8 cellular contexts compared by ENCODE assay signal in the genomic region with DNA sequence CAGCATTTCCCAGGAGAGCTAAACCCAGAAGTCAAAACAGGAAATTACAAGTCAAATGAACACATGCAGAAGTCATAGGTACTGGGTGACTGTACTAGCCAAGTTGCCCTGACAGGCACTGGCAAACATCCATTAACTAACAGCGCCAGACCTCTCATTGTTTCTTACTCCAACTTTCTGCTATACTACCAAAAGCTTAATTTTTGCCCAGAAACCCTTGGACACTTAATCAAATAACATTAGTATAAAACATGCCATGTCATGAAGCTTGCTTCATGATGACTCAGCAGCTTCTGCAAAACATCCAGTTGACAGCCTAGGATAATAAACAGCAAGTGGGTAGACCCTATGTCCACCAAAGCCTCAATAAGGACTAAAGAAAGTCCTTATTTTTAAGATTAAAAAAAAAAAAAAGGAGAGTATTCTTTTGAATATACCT. TPM values are rescaled to one million over a fixed set of nuclear protein-coding genes. Genes with fewer than 3 reads are reported as not detected.
DNase-seq lines count a peak whose midpoint lies in the region; ATAC-seq and TF ChIP-seq lines count a peak whose summit lies in the region.

No MANE protein-coding gene starts in this region.

- H3K4me1 Mint-ChIP-seq in activated CD8-positive, alpha-beta memory T cell treated with anti-CD3 and anti-CD28 coated beads, Interleukin-2, amount 10 ng/mL, durations not matched to agents 7 days and 5 days, result peaks cover 41% of the 10 kb centered on the region

- no peak for DNase-seq in activated CD8-positive, alpha-beta memory T cell treated with anti-CD3 and anti-CD28 coated beads, Interleukin-2, amount 10 ng/mL, durations not matched to agents 7 days and 5 days
- DNase-seq in activated CD8-positive, alpha-beta memory T cell treated with anti-CD3 and anti-CD28 coated beads, Interleukin-2, amount 50 U/mL, for 48 hours, result no peak
- DNase-seq in OCI-LY7 (ENCODE audit: low spot score), result peak; percentile 52
- peak; percentile 32 for DNase-seq in dedifferentiated amniotic fluid mesenchymal stem cell (ENCODE audit: extremely low spot score)
- peak in 3 of 5 donors; percentile 16 to 54 (median 33) for DNase-seq in ovary
- DNase-seq in NCI-H187 (lab: John Stamatoyannopoulos, UW), result no peak
- no peak for DNase-seq in activated CD8-positive, alpha-beta memory T cell treated with anti-CD3 and anti-CD28 coated beads for 24 hours

- H3K27ac ChIP-seq in OCI-LY7 (ENCODE audit: low read depth, low read length, poor library complexity, severe bottlenecking) (peak overlapping the region; percentile 95), ovary (no peak overlapping the region)

- H3K79me2 ChIP-seq in OCI-LY7 (ENCODE audit: insufficient read depth, low read depth, low read length), result peaks cover 84% of the 10 kb centered on the region

- H2AFZ ChIP-seq in OCI-LY7 (ENCODE audit: low read length), result no peak overlapping the region

- H3K9me3 Mint-ChIP-seq in activated CD8-positive, alpha-beta memory T cell treated with anti-CD3 and anti-CD28 coated beads, Interleukin-2, amount 10 ng/mL, durations not matched to agents 7 days and 5 days (ENCODE audit: low read depth), result no peaks in the 10 kb centered on the region

- POLR2A ChIA-PET in OCI-LY7 (lab: Charles Lee), result interaction anchor here (0.5 to 4.1 kb wide), 6 partner anchors 8 to 88 kb away, joined by 3 to 30 read pairs (median 4); no protein-coding TSS in a partner anchor

- H3K27me3 ChIP-seq in ovary, result no peaks in the 10 kb centered on the region

- peaks cover 58% of the 10 kb centered on the region for H3K36me3 ChIP-seq in OCI-LY7 (ENCODE audit: insufficient read depth, low read length)
- H3K36me3 ChIP-seq in ovary, result no peaks in the 10 kb centered on the region

- no peak for ATAC-seq in activated CD8-positive, alpha-beta memory T cell treated with anti-CD3 and anti-CD28 coated beads, Interleukin-2, amount 10 ng/mL, durations not matched to agents 7 days and 5 days
- no peak for ATAC-seq in GM18520 (IDR thresholded peaks at IDR 0.05; ENCODE audit: unreplicated experiment)

- WGBS in ovary, 3 donors, result 16 to 22% (median 20%) methylated on average over 1 of the region's 1 CpG

- H3K27me3 Mint-ChIP-seq in activated CD8-positive, alpha-beta memory T cell treated with anti-CD3 and anti-CD28 coated beads, Interleukin-2, amount 10 ng/mL, durations not matched to agents 7 days and 5 days, result no peaks in the 10 kb centered on the region

- H3K9me2 ChIP-seq in OCI-LY7 (ENCODE audit: insufficient read depth, low read length), result no peaks in the 10 kb centered on the region

- peaks cover 24% of the 10 kb centered on the region for H3K36me3 Mint-ChIP-seq in activated CD8-positive, alpha-beta memory T cell treated with anti-CD3 and anti-CD28 coated beads, Interleukin-2, amount 10 ng/mL, durations not matched to agents 7 days and 5 days

- H3K4me3 ChIP-seq in OCI-LY7 (ENCODE audit: low read depth, low read length, poor library complexity, severe bottlenecking), result peak overlapping the region; percentile 100
- no peak overlapping the region for H3K4me3 ChIP-seq in ovary

- H4K20me1 ChIP-seq in OCI-LY7 (ENCODE audit: insufficient read depth, low read length), result peaks cover 19% of the 10 kb centered on the region

- peak overlapping the region; percentile 80 for H3K4me3 Mint-ChIP-seq in activated CD8-positive, alpha-beta memory T cell treated with anti-CD3 and anti-CD28 coated beads, Interleukin-2, amount 10 ng/mL, durations not matched to agents 7 days and 5 days

- BruUV-seq in OCI-LY7 (replicated peaks; lab: Mats Ljungman, UMichigan), result no TSS peak

- no peak for TF ChIP-seq CTCF in OCI-LY7 (conservative IDR thresholded peaks at IDR 0.05; ENCODE audit: low read length)
- TF ChIP-seq CTCF in ovary (IDR thresholded peaks at IDR 0.05), result no peak

- CTCF ChIA-PET in activated CD8-positive, alpha-beta memory T cell treated with anti-CD3 and anti-CD28 coated beads, Interleukin-2, amount 10 ng/mL, durations not matched to agents 7 days and 5 days (lab: Charles Lee), result interaction anchor here (1.1 to 8.8 kb wide), 6 partner anchors 11 to 119 kb away, joined by 3 to 60 read pairs (median 7); no protein-coding TSS in a partner anchor
- CTCF ChIA-PET in OCI-LY7 (lab: Charles Lee; ENCODE audit: unreplicated experiment), result no interaction called here

- H3K4me1 ChIP-seq in OCI-LY7 (ENCODE audit: insufficient read depth, low read length, poor library complexity, severe bottlenecking) (peaks cover 46% of the 10 kb centered on the region), ovary (ENCODE audit: insufficient read depth) (peaks cover 5% of the 10 kb centered on the region)

- no peak for TF ChIP-seq EP300 in ovary (IDR thresholded peaks at IDR 0.05)

- intact Hi-C loops in OCI-LY7 (cut with micrococcal nuclease; ENCODE audit: unreplicated experiment), result no loop called here
- intact Hi-C loops in ovary (cut with DNase I), result loop anchor here in 1 of 4 donors (10.0 kb wide), 1 partner anchor 98 kb away; a partner anchor contains a TSS

- H3K9me3 ChIP-seq in OCI-LY7 (ENCODE audit: low read length) (peaks cover 9% of the 10 kb centered on the region; the same call in 1 of the 2 replicates), ovary (no peaks in the 10 kb centered on the region)

- peak overlapping the region; percentile 71 for H3K4me2 ChIP-seq in OCI-LY7 (ENCODE audit: low read length)

- peak overlapping the region; percentile 95 for H3K27ac Mint-ChIP-seq in activated CD8-positive, alpha-beta memory T cell treated with anti-CD3 and anti-CD28 coated beads, Interleukin-2, amount 10 ng/mL, durations not matched to agents 7 days and 5 days

- no peak for TF ChIP-seq POLR2A in ovary (IDR thresholded peaks at IDR 0.05)

RNA-seq across cellular contexts. Expression of a gene that starts 3.5 kb away (rescaled TPM):
- total RNA-seq in activated CD8-positive, alpha-beta memory T cell treated with anti-CD3 and anti-CD28 coated beads, Interleukin-2, amount 10 ng/mL, durations not matched to agents 7 days and 5 days, result 10 to 100 TPM; 83.8 to 97.9 TPM
- 66.3 and 72.5 TPM in 2 replicates for total RNA-seq in OCI-LY7 (2014; rRNA removed; shearing (Covaris generic))
- total RNA-seq in OCI-LY7 (2022) (88.0 and 89.8 TPM in 2 replicates), ovary (10 to 100 TPM; 25.2 to 43.4 (median 34.6) TPM)
- polyA plus RNA-seq in ovary, result 10 to 100 TPM; 14.2 to 29.9 TPM

Comparison
In these comparisons a context has a peak if more than half of its experiments do, and no peak if none do; other contexts are left out.
1. DNase-seq: peak in OCI-LY7 (single experiment), dedifferentiated amniotic fluid mesenchymal stem cell (single experiment) and ovary (3 of 5); none in activated CD8-positive, alpha-beta memory T cell treated with anti-CD3 and anti-CD28 coated beads, Interleukin-2, amount 10 ng/mL, durations not matched to agents 7 days and 5 days (single experiment), activated CD8-positive, alpha-beta memory T cell treated with anti-CD3 and anti-CD28 coated beads, Interleukin-2, amount 50 U/mL, for 48 hours (single experiment), NCI-H187 (0 of 2) and activated CD8-positive, alpha-beta memory T cell treated with anti-CD3 and anti-CD28 coated beads for 24 hours (single experiment).